Comparison of ENCODE assay signal across 18 cellular contexts in genomic region chr16:72811867-72812266, GRCh38.
DNase-seq lines count a peak whose midpoint lies in the region; ATAC-seq, FAIRE-seq and TF ChIP-seq lines count a peak whose summit lies in the region.
"Had no signal": no experiment of that assay in that cellular context is flagged by ENCODE, and none has a peak within 500 bp of the region (broad histone marks: within the 10 kb centered on the region; RNA-seq: fewer than 3 reads in every experiment).

No MANE protein-coding gene starts in this region.

- H3K36me3 ChIP-seq in BLaER1 (no peaks in the 10 kb centered on the region), heart right ventricle (peaks cover 0 to 48% (median 8%) of the 10 kb centered on the region in 9 donors), right lobe of liver (no peaks in the 10 kb centered on the region), thyroid gland (peaks cover 9% of the 10 kb centered on the region in 2 donors)

- no peak for TF ChIP-seq POLR2A in right lobe of liver (IDR thresholded peaks at IDR 0.05)
- no peak for TF ChIP-seq POLR2A in thyroid gland (IDR thresholded peaks at IDR 0.05)

- no peak for TF ChIP-seq CTCF in heart right ventricle (IDR thresholded peaks at IDR 0.05)
- TF ChIP-seq CTCF in right lobe of liver (IDR thresholded peaks at IDR 0.05), result no peak
- no peak for TF ChIP-seq CTCF in thyroid gland (IDR thresholded peaks at IDR 0.05)

- FAIRE-seq in HTR-8/SVneo (lab: Jason Lieb, UNC), result no peak
- FAIRE-seq: A549 had no signal

- H3K4me3 ChIP-seq in BLaER1, result no peak overlapping the region
- H3K4me3 ChIP-seq in heart right ventricle, result no peak overlapping the region
- H3K4me3 ChIP-seq in right lobe of liver, result no peak overlapping the region
- H3K4me3 ChIP-seq in thyroid gland (replicated peaks in 1 of 3), result no peak overlapping the region
- H3K4me3 ChIP-seq: A549 had no signal

- CTCF ChIA-PET in activated naive CD4-positive, alpha-beta T cell treated with anti-CD3 and anti-CD28 coated beads, Interleukin-2, amount 10 ng/mL, durations not matched to agents 7 days and 5 days (lab: Charles Lee), result no interaction called here

- H3K36me3 Mint-ChIP-seq in activated naive CD4-positive, alpha-beta T cell treated with anti-CD3 and anti-CD28 coated beads, Interleukin-2, amount 10 ng/mL, durations not matched to agents 7 days and 5 days, result no peaks in the 10 kb centered on the region
- H3K36me3 Mint-ChIP-seq: CD8-positive, alpha-beta T cell had no signal

- H3K9ac ChIP-seq in BLaER1, result peak overlapping the region; percentile 53; the same call in 1 of the 2 replicates

- H3K27me3 ChIP-seq in BLaER1 (no peaks in the 10 kb centered on the region), heart right ventricle (no peaks in the 10 kb centered on the region), right lobe of liver (no peaks in the 10 kb centered on the region), thyroid gland (no peaks in the 10 kb centered on the region)

- 79 to 85% methylated on average over 6 of the region's 6 CpGs for WGBS in heart right ventricle, 2 donors
- WGBS in right lobe of liver (ENCODE audit: insufficient coverage, low coverage, low lambda C conversion rate, missing lambda C conversion rate), result 76% methylated on average over 6 of the region's 6 CpGs
- 87 to 93% methylated on average over 6 of the region's 6 CpGs for WGBS in thyroid gland, 2 donors

- ATAC-seq in Right ventricle myocardium inferior (peak; percentile 64), heart right ventricle (peak in 5 of 8 donors; percentile 17 to 69 (median 52)), right lobe of liver (peak; percentile 8 to 40 (median 22))
- ATAC-seq: A549; CD8-positive, alpha-beta T cell; HCT116 had no signal

- no peaks in the 10 kb centered on the region for H4K20me1 ChIP-seq in BLaER1

- no peaks in the 10 kb centered on the region for H3K9me3 ChIP-seq in BLaER1
- H3K9me3 ChIP-seq in heart right ventricle, result no peaks in the 10 kb centered on the region
- H3K9me3 ChIP-seq in right lobe of liver, result no peaks in the 10 kb centered on the region
- H3K9me3 ChIP-seq in thyroid gland, result no peaks in the 10 kb centered on the region
- H3K9me3 ChIP-seq: A549 had no signal

- intact Hi-C loops in Right ventricle myocardium inferior (cut with DNase I), result no loop called here
- intact Hi-C loops in cardiac septum (cut with DNase I), result no loop called here
- intact Hi-C loops in heart right ventricle (cut with DNase I), result no loop called here
- intact Hi-C loops in right lobe of liver (cut with DNase I), result no loop called here
- intact Hi-C loops in thyroid gland (cut with DNase I), result no loop called here

- H3K9me3 Mint-ChIP-seq in activated naive CD4-positive, alpha-beta T cell treated with anti-CD3 and anti-CD28 coated beads, Interleukin-2, amount 10 ng/mL, durations not matched to agents 7 days and 5 days, result no peaks in the 10 kb centered on the region
- H3K9me3 Mint-ChIP-seq: CD8-positive, alpha-beta T cell; HFFc6 had no signal

- H3K27ac Mint-ChIP-seq in activated naive CD4-positive, alpha-beta T cell treated with anti-CD3 and anti-CD28 coated beads, Interleukin-2, amount 10 ng/mL, durations not matched to agents 7 days and 5 days, result no peak overlapping the region
- H3K27ac Mint-ChIP-seq: CD8-positive, alpha-beta T cell; HFFc6 had no signal

- H3K4me2 ChIP-seq in BLaER1, result peak overlapping the region; percentile 87
- H3K4me2 ChIP-seq: A549 had no signal

- DNase-seq in Right ventricle myocardium inferior (ENCODE audit: missing footprints) (no peak), cardiac septum (ENCODE audit: low spot score) (no peak), heart right ventricle (peak in 1 of 2 donors; percentile 31), right lobe of liver (no peak), thyroid gland (no peak), HTR-8/SVneo (ENCODE audit: insufficient read length, low spot score) (no peak)
- DNase-seq in activated naive CD4-positive, alpha-beta T cell treated with anti-CD3 and anti-CD28 coated beads, Interleukin-2, amount 10 ng/mL, durations not matched to agents 7 days and 5 days, result no peak
- DNase-seq: Calu3; CD8-positive, alpha-beta T cell; DMS79 treated with DMSO at 0.1 percent for 48 hours; GF-D8; GOT3; H7; HFFc6 had no signal

- H3K27ac ChIP-seq in BLaER1, result peak overlapping the region; percentile 68
- peak overlapping the region in 6 of 10 donors; percentile 6 to 54 (median 12) for H3K27ac ChIP-seq in heart right ventricle
- peak overlapping the region in 2 of 3 donors; percentile 66 to 82 for H3K27ac ChIP-seq in right lobe of liver
- H3K27ac ChIP-seq in thyroid gland, result no peak overlapping the region
- H3K27ac ChIP-seq: 22Rv1, A549 had no signal

- no peaks in the 10 kb centered on the region for H3K4me1 Mint-ChIP-seq in activated naive CD4-positive, alpha-beta T cell treated with anti-CD3 and anti-CD28 coated beads, Interleukin-2, amount 10 ng/mL, durations not matched to agents 7 days and 5 days

- H3K27me3 Mint-ChIP-seq in activated naive CD4-positive, alpha-beta T cell treated with anti-CD3 and anti-CD28 coated beads, Interleukin-2, amount 10 ng/mL, durations not matched to agents 7 days and 5 days, result no peaks in the 10 kb centered on the region

- H3K4me3 Mint-ChIP-seq in activated naive CD4-positive, alpha-beta T cell treated with anti-CD3 and anti-CD28 coated beads, Interleukin-2, amount 10 ng/mL, durations not matched to agents 7 days and 5 days, result no peak overlapping the region
- H3K4me3 Mint-ChIP-seq: CD8-positive, alpha-beta T cell; HFFc6 had no signal

- H3K4me1 ChIP-seq in BLaER1 (peaks cover 43% of the 10 kb centered on the region), heart right ventricle (peaks cover 0 to 30% (median 21%) of the 10 kb centered on the region in 9 donors), right lobe of liver (peaks cover 0 to 37% (median 7%) of the 10 kb centered on the region in 4 donors), thyroid gland (peaks cover 0 to 6% of the 10 kb centered on the region in 2 donors)

Comparison
In these comparisons a context has a peak if more than half of its experiments do, and no peak if none do; other contexts are left out.
1. H3K27ac ChIP-seq: peak in BLaER1 (single experiment), heart right ventricle (6 of 10) and right lobe of liver (2 of 3); none in thyroid gland (0 of 3).
2. Peak in every context shown above with its lines, with median percentiles within 50 percentile points of each other: ATAC-seq.